19 cellular contexts compared by ENCODE assay signal in genomic region chr5:126878085-126878484, GRCh38.
DNase-seq lines count a peak whose midpoint lies in the region; ATAC-seq and TF ChIP-seq lines count a peak whose summit lies in the region.
"Had no signal": no experiment of that assay in that cellular context is flagged by ENCODE, and none has a peak within 500 bp of the region (broad histone marks: within the 10 kb centered on the region; RNA-seq: fewer than 3 reads in every experiment).

No MANE protein-coding gene starts in this region.

- no peak for TF ChIP-seq CTCF in neural progenitor cell (IDR thresholded peaks at IDR 0.05)

- no peaks in the 10 kb centered on the region for H3K79me2 ChIP-seq in neural progenitor cell (ENCODE audit: low read depth)

- no peak overlapping the region for H2AFZ ChIP-seq in neural progenitor cell (replicated peaks)
- H2AFZ ChIP-seq: GM23248 had no signal

- H3K9me3 Mint-ChIP-seq in neural progenitor cell: no peaks in the 10 kb centered on the region
- H3K9me3 Mint-ChIP-seq: CD8-positive, alpha-beta T cell; H9 had no signal

- H3K27me3 Mint-ChIP-seq in neural progenitor cell (ENCODE audit: insufficient read depth, low read depth): peaks cover 2% of the 10 kb centered on the region

- peak overlapping the region; percentile 25 for H3K4me3 Mint-ChIP-seq in neural progenitor cell
- H3K4me3 Mint-ChIP-seq: CD8-positive, alpha-beta T cell; H9 had no signal

- H3K36me3 ChIP-seq in BLaER1 treated with 17β-estradiol and CSF1 and Interleukin-3, amounts not matched to agents 10 nM and 100 nM: peaks cover 0 to 87% (median 58%) of the 10 kb centered on the region in 11 experiments; a peak in 17 of 22 replicates
- no peaks in the 10 kb centered on the region for H3K36me3 ChIP-seq in neural progenitor cell

- DNase-seq in NCI-H1092 (lab: John Stamatoyannopoulos, UW) (peak; percentile 10), cerebellum (ENCODE audit: low spot score) (peak; percentile 16), neural progenitor cell (ENCODE audit: low spot score) (no peak), NCI-H1694 treated with DMSO at 0.1 percent for 48 hours (lab: John Stamatoyannopoulos, UW) (no peak)
- no peak for DNase-seq in central memory CD4-positive, alpha-beta T cell
- DNase-seq: CD8-positive, alpha-beta T cell; GM23248; H9; MM.1S; NCI-H1048; NCI-H2171 treated with DMSO at 0.1 percent for 48 hours; NCI-H526 had no signal

- H3F3A ChIP-seq in neural progenitor cell (ENCODE audit: low read depth): no peaks in the 10 kb centered on the region

- peak overlapping the region in 9 of 11 experiments; percentile 5 to 54 (median 37); a peak in 11 of 22 replicates for H3K4me2 ChIP-seq in BLaER1 treated with 17β-estradiol and CSF1 and Interleukin-3, amounts not matched to agents 10 nM and 100 nM
- H3K4me2 ChIP-seq in neural progenitor cell: no peak overlapping the region

- H3K4me1 Mint-ChIP-seq in neural progenitor cell: peaks cover 8% of the 10 kb centered on the region

- H3K36me3 Mint-ChIP-seq in neural progenitor cell: peaks cover 3% of the 10 kb centered on the region

- no peaks in the 10 kb centered on the region for H3K27me3 ChIP-seq in BLaER1 treated with 17β-estradiol and CSF1 and Interleukin-3, amounts not matched to agents 10 nM and 100 nM
- no peaks in the 10 kb centered on the region for H3K27me3 ChIP-seq in neural progenitor cell

- H3K9ac ChIP-seq in BLaER1 treated with 17β-estradiol and CSF1 and Interleukin-3, amounts not matched to agents 10 nM and 100 nM: no peak overlapping the region
- H3K9ac ChIP-seq in neural progenitor cell: no peak overlapping the region
- H3K9ac ChIP-seq: GM23248 had no signal

- H3K27ac ChIP-seq in BLaER1 treated with 17β-estradiol and CSF1 and Interleukin-3, amounts not matched to agents 10 nM and 100 nM: no peak overlapping the region
- H3K27ac ChIP-seq in neural progenitor cell: no peak overlapping the region
- H3K27ac ChIP-seq: GM23248, HL-60, RWPE1 had no signal

- H3K9me3 ChIP-seq in BLaER1 treated with 17β-estradiol and CSF1 and Interleukin-3, amounts not matched to agents 10 nM and 100 nM (replicated peaks in 1 of 11): no peaks in the 10 kb centered on the region
- H3K9me3 ChIP-seq in neural progenitor cell (ENCODE audit: low read depth): no peaks in the 10 kb centered on the region

- ATAC-seq in GM18498 (IDR thresholded peaks at IDR 0.05; ENCODE audit: unreplicated experiment): no peak
- ATAC-seq: CD8-positive, alpha-beta T cell; HepG2; K562; SK-N-SH treated with all-trans-retinoic acid at 6 μM for 48 hours had no signal

- no peak overlapping the region for H3K4me3 ChIP-seq in BLaER1 treated with 17β-estradiol and CSF1 and Interleukin-3, amounts not matched to agents 10 nM and 100 nM
- no peak overlapping the region for H3K4me3 ChIP-seq in neural progenitor cell
- H3K4me3 ChIP-seq: GM23248, K562 had no signal

- H4K20me1 ChIP-seq in BLaER1 treated with 17β-estradiol and CSF1 and Interleukin-3, amounts not matched to agents 10 nM and 100 nM: no peaks in the 10 kb centered on the region
- no peaks in the 10 kb centered on the region for H4K20me1 ChIP-seq in neural progenitor cell (ENCODE audit: low read depth)

- H3K27ac Mint-ChIP-seq in neural progenitor cell: no peak overlapping the region
- H3K27ac Mint-ChIP-seq: CD8-positive, alpha-beta T cell had no signal

- peaks cover 8 to 26% (median 14%) of the 10 kb centered on the region in 10 experiments; a peak in 19 of 20 replicates for H3K4me1 ChIP-seq in BLaER1 treated with 17β-estradiol and CSF1 and Interleukin-3, amounts not matched to agents 10 nM and 100 nM
- no peaks in the 10 kb centered on the region for H3K4me1 ChIP-seq in neural progenitor cell

Comparison
In these comparisons a context has a peak if more than half of its experiments do, and no peak if none do; other contexts are left out.
1. DNase-seq: peak in NCI-H1092 (single experiment) and cerebellum (single experiment); none in neural progenitor cell (single experiment), NCI-H1694 treated with DMSO at 0.1 percent for 48 hours (single experiment) and central memory CD4-positive, alpha-beta T cell (single experiment).